13 cellular contexts compared by ENCODE assay signal in genomic region chr18:56921888-56922480, GRCh38.
DNase-seq lines count a peak whose midpoint lies in the region; ATAC-seq, FAIRE-seq and TF ChIP-seq lines count a peak whose summit lies in the region.
"Had no signal": no experiment of that assay in that cellular context is flagged by ENCODE, and none has a peak within 500 bp of the region (broad histone marks: within the 10 kb centered on the region; RNA-seq: fewer than 3 reads in every experiment).

No MANE protein-coding gene starts in this region.

- TF ChIP-seq POLR2A in GM12892 (IDR thresholded peaks at IDR 0.05; ENCODE audit: low read depth, low read length) (no peak), spleen (IDR thresholded peaks at IDR 0.05) (no peak)

- H3K27me3 ChIP-seq in spleen (replicated peaks in 1 of 7), result no peaks in the 10 kb centered on the region
- no peaks in the 10 kb centered on the region for H3K27me3 ChIP-seq in osteoblast (ENCODE audit: insufficient read depth, low read length)

- peak; percentile 21 for FAIRE-seq in GM12892 (lab: Jason Lieb, UNC)
- FAIRE-seq: frontal cortex had no signal

- no peak overlapping the region for H3K4me2 ChIP-seq in osteoblast (ENCODE audit: insufficient read depth, low read length)

- H3K4me3 ChIP-seq in spleen (no peak overlapping the region), osteoblast (ENCODE audit: insufficient read depth, low read length) (no peak overlapping the region)

- H3K36me3 ChIP-seq in spleen, result peaks cover 0 to 28% (median 0%) of the 10 kb centered on the region in 6 donors
- H3K36me3 ChIP-seq in osteoblast (ENCODE audit: insufficient read depth, low read length), result no peaks in the 10 kb centered on the region

- H2AFZ ChIP-seq in osteoblast (ENCODE audit: low read length), result no peak overlapping the region

- TF ChIP-seq CTCF in spleen (IDR thresholded peaks at IDR 0.05 in 8 of 11, conservative IDR thresholded peaks at IDR 0.05 in 3 of 11), result no peak
- TF ChIP-seq CTCF in osteoblast (IDR thresholded peaks at IDR 0.05; ENCODE audit: extremely low read depth, low read depth, low read length), result no peak

- H4K20me1 ChIP-seq in osteoblast (ENCODE audit: insufficient read depth, low read length), result no peaks in the 10 kb centered on the region

- no peaks in the 10 kb centered on the region for H3K79me2 ChIP-seq in osteoblast (ENCODE audit: insufficient read depth, low read length)

- peak; percentile 89 for ATAC-seq in GM19395 (IDR thresholded peaks at IDR 0.05; ENCODE audit: unreplicated experiment)
- peak; percentile 99 for ATAC-seq in HG02852 (IDR thresholded peaks at IDR 0.05; ENCODE audit: unreplicated experiment)
- ATAC-seq in HG03565 (IDR thresholded peaks at IDR 0.05; ENCODE audit: unreplicated experiment), result peak; percentile 91

- intact Hi-C loops in spleen (cut with DNase I; ENCODE audit: low total_unique reads), result no loop called here

- H3K9me3 ChIP-seq in spleen, result no peaks in the 10 kb centered on the region
- no peaks in the 10 kb centered on the region for H3K9me3 ChIP-seq in osteoblast (ENCODE audit: low read depth, low read length)

- DNase-seq in GM12892 (ENCODE audit: insufficient read length), result no peak
- DNase-seq in spleen, result no peak
- no peak for DNase-seq in CD1c-positive myeloid dendritic cell (ENCODE audit: extremely low spot score)
- no peak for DNase-seq in osteoblast (ENCODE audit: insufficient read length, low spot score, missing footprints)
- no peak for DNase-seq in activated naive CD4-positive, alpha-beta T cell (lab: John Stamatoyannopoulos, UW)
- DNase-seq: activated CD4-positive, alpha-beta T cell treated with anti-CD3 and anti-CD28 coated beads, Interleukin-2, amount 10 ng/mL, durations not matched to agents 24 days and 14 days; cortex of kidney; DMS53; stimulated activated naive CD4-positive, alpha-beta T cell had no signal

- H3K27ac ChIP-seq in spleen (no peak overlapping the region), osteoblast (ENCODE audit: low read depth, low read length) (no peak overlapping the region)

- WGBS in spleen, 5 donors, result 73 to 88% (median 80%) methylated on average over 1 of the region's 1 CpG

- H3K4me1 ChIP-seq in spleen (peaks cover 0 to 7% (median 2%) of the 10 kb centered on the region in 6 donors), osteoblast (ENCODE audit: insufficient read depth, low read length) (no peaks in the 10 kb centered on the region)
